ENCODE assay signal across 14 cellular contexts in genomic region chr1:153803479-153804056, GRCh38. TPM values are rescaled to one million over a fixed set of nuclear protein-coding genes. Genes with fewer than 3 reads are reported as not detected.
DNase-seq lines count a peak whose midpoint lies in the region; ATAC-seq and TF ChIP-seq lines count a peak whose summit lies in the region.
"Had no signal": no experiment of that assay in that cellular context is flagged by ENCODE, and none has a peak within 500 bp of the region (broad histone marks: within the 10 kb centered on the region; RNA-seq: fewer than 3 reads in every experiment).

No MANE protein-coding gene starts in this region.

- ATAC-seq in CD8-positive, alpha-beta T cell, result no peak
- ATAC-seq in naive B cell (ENCODE audit: low read depth in 2 of 2) (no peak), GM19463 (IDR thresholded peaks at IDR 0.05; ENCODE audit: unreplicated experiment) (no peak)

- peak overlapping the region in 4 of 10 experiments; percentile 2 to 14 (median 4); a peak in 2 of 20 replicates for H3K4me3 ChIP-seq in BLaER1 treated with 17β-estradiol and CSF1 and Interleukin-3, amounts not matched to agents 10 nM and 100 nM
- H3K4me3 ChIP-seq in CD8-positive, alpha-beta T cell (ENCODE audit: low read depth, low read length), result no peak overlapping the region

- H3K4me2 ChIP-seq in BLaER1 treated with 17β-estradiol and CSF1 and Interleukin-3, amounts not matched to agents 10 nM and 100 nM, result peak overlapping the region; percentile 59 to 89 (median 81)

- POLR2A ChIA-PET in CD8-positive, alpha-beta T cell (lab: Charles Lee), result interaction anchor here (1.0 to 3.1 kb wide), 5 partner anchors 13 to 187 kb away, joined by 3 to 11 read pairs (median 6); partner anchors contain the start of genes CREB3L4, DENND4B, RAB13 and RPS27

- H3K27ac Mint-ChIP-seq in CD8-positive, alpha-beta T cell, result peak overlapping the region; percentile 87
- H3K27ac Mint-ChIP-seq in activated naive CD8-positive, alpha-beta T cell treated with anti-CD3 and anti-CD28 coated beads for 36 hours, result peak overlapping the region; percentile 32
- peak overlapping the region; percentile 44 to 83 (median 66) for H3K27ac Mint-ChIP-seq in naive B cell

- no peak overlapping the region for H3K4me3 Mint-ChIP-seq in CD8-positive, alpha-beta T cell
- no peak overlapping the region for H3K4me3 Mint-ChIP-seq in activated naive CD8-positive, alpha-beta T cell treated with anti-CD3 and anti-CD28 coated beads for 36 hours
- no peak overlapping the region for H3K4me3 Mint-ChIP-seq in naive B cell

- peak overlapping the region in 10 of 11 experiments; percentile 3 to 79 (median 62); a peak in 19 of 22 replicates for H3K27ac ChIP-seq in BLaER1 treated with 17β-estradiol and CSF1 and Interleukin-3, amounts not matched to agents 10 nM and 100 nM
- H3K27ac ChIP-seq in CD8-positive, alpha-beta T cell (ENCODE audit: low read depth, low read length), result no peak overlapping the region

- H3K4me1 ChIP-seq in BLaER1 treated with 17β-estradiol and CSF1 and Interleukin-3, amounts not matched to agents 10 nM and 100 nM, result peaks cover 46 to 71% (median 54%) of the 10 kb centered on the region in 10 experiments
- peaks cover 29% of the 10 kb centered on the region for H3K4me1 ChIP-seq in CD8-positive, alpha-beta T cell (ENCODE audit: insufficient read depth, low read length)

- peaks cover 31% of the 10 kb centered on the region for H3K36me3 Mint-ChIP-seq in CD8-positive, alpha-beta T cell
- peaks cover 16% of the 10 kb centered on the region for H3K36me3 Mint-ChIP-seq in activated naive CD8-positive, alpha-beta T cell treated with anti-CD3 and anti-CD28 coated beads for 36 hours
- peaks cover 0 to 8% of the 10 kb centered on the region in 2 donors for H3K36me3 Mint-ChIP-seq in naive B cell

- H3K9me3 ChIP-seq in BLaER1 treated with 17β-estradiol and CSF1 and Interleukin-3, amounts not matched to agents 10 nM and 100 nM (replicated peaks in 1 of 11), result no peaks in the 10 kb centered on the region
- no peaks in the 10 kb centered on the region for H3K9me3 ChIP-seq in CD8-positive, alpha-beta T cell (ENCODE audit: low read length)

- H3K27me3 Mint-ChIP-seq in CD8-positive, alpha-beta T cell (ENCODE audit: low read depth), result no peaks in the 10 kb centered on the region
- H3K27me3 Mint-ChIP-seq in activated naive CD8-positive, alpha-beta T cell treated with anti-CD3 and anti-CD28 coated beads for 36 hours, result no peaks in the 10 kb centered on the region
- no peaks in the 10 kb centered on the region for H3K27me3 Mint-ChIP-seq in naive B cell

- no peak for DNase-seq in CD8-positive, alpha-beta T cell
- DNase-seq in activated naive CD8-positive, alpha-beta T cell treated with anti-CD3 and anti-CD28 coated beads for 36 hours, result no peak
- DNase-seq in naive B cell (no peak), C1 segment of cervical spinal cord (lab: John Stamatoyannopoulos, UW) (no peak), NCI-H2029 treated with DMSO at 0.1 percent for 48 hours (lab: John Stamatoyannopoulos, UW) (no peak), iPS-NIHi7 (ENCODE audit: extremely low spot score) (no peak)
- DNase-seq: activated CD4-positive, alpha-beta T cell treated with anti-CD3 and anti-CD28 coated beads, Interleukin-2, amount 50 U/mL, for 4 hours; amniotic stem cell; NCI-H1048; NCI-H345; OCI-M1; T-helper 1 cell had no signal

- peaks cover 0 to 32% (median 5%) of the 10 kb centered on the region in 11 experiments; a peak in 8 of 22 replicates for H4K20me1 ChIP-seq in BLaER1 treated with 17β-estradiol and CSF1 and Interleukin-3, amounts not matched to agents 10 nM and 100 nM

- peaks cover 19 to 45% (median 33%) of the 10 kb centered on the region in 11 experiments for H3K36me3 ChIP-seq in BLaER1 treated with 17β-estradiol and CSF1 and Interleukin-3, amounts not matched to agents 10 nM and 100 nM
- H3K36me3 ChIP-seq in CD8-positive, alpha-beta T cell (ENCODE audit: insufficient read depth, low read length), result peaks cover 9% of the 10 kb centered on the region

- TF ChIP-seq CTCF in CD8-positive, alpha-beta T cell (IDR thresholded peaks at IDR 0.05), result no peak

- H3K4me1 Mint-ChIP-seq in CD8-positive, alpha-beta T cell (ENCODE audit: low read depth), result peaks cover 30% of the 10 kb centered on the region
- H3K4me1 Mint-ChIP-seq in activated naive CD8-positive, alpha-beta T cell treated with anti-CD3 and anti-CD28 coated beads for 36 hours, result peaks cover 33% of the 10 kb centered on the region
- H3K4me1 Mint-ChIP-seq in naive B cell, result peaks cover 37 to 44% (median 40%) of the 10 kb centered on the region in 3 donors

- H3K27me3 ChIP-seq in BLaER1 treated with 17β-estradiol and CSF1 and Interleukin-3, amounts not matched to agents 10 nM and 100 nM, result no peaks in the 10 kb centered on the region
- no peaks in the 10 kb centered on the region for H3K27me3 ChIP-seq in CD8-positive, alpha-beta T cell (ENCODE audit: insufficient read depth, low read length)

- CTCF ChIA-PET in CD8-positive, alpha-beta T cell (lab: Charles Lee), result interaction anchor here (0.6 to 3.3 kb wide), 3 partner anchors 10 to 426 kb away, joined by 3 to 26 read pairs (median 5); partner anchors contain the start of gene RAB13

- H3K9me3 Mint-ChIP-seq in CD8-positive, alpha-beta T cell, result no peaks in the 10 kb centered on the region
- no peaks in the 10 kb centered on the region for H3K9me3 Mint-ChIP-seq in activated naive CD8-positive, alpha-beta T cell treated with anti-CD3 and anti-CD28 coated beads for 36 hours
- H3K9me3 Mint-ChIP-seq in naive B cell, result no peaks in the 10 kb centered on the region

- H3K9ac ChIP-seq in BLaER1 treated with 17β-estradiol and CSF1 and Interleukin-3, amounts not matched to agents 10 nM and 100 nM, result peak overlapping the region in 8 of 11 experiments; percentile 16 to 61 (median 40); a peak in 18 of 22 replicates

- intact Hi-C loops in CD8-positive, alpha-beta T cell (cut with DNase I, micrococcal nuclease), result no loop called here

RNA-seq across cellular contexts. Expression of gene SLC27A3, which starts 28.4 kb away (rescaled TPM):
- 1 to 10 TPM; 6.5 to 6.6 TPM for total RNA-seq in CD8-positive, alpha-beta T cell
- total RNA-seq in activated naive CD8-positive, alpha-beta T cell treated with anti-CD3 and anti-CD28 coated beads for 36 hours, result 1 to 10 TPM; 6.4 to 6.9 TPM
- polyA plus RNA-seq in naive B cell (ENCODE audit: low read depth in 6 of 6), result 1 to 10 TPM; 3.2 to 5.4 (median 4.1) TPM

Comparison
In these comparisons a context has a peak if more than half of its experiments do, and no peak if none do; other contexts are left out.
1. H3K27ac Mint-ChIP-seq: peak in every context shown above with its lines; median percentile 87 in CD8-positive, alpha-beta T cell; 66 in naive B cell; 32 in activated naive CD8-positive, alpha-beta T cell treated with anti-CD3 and anti-CD28 coated beads for 36 hours.